8 cellular contexts compared by ENCODE assay signal in the genomic region with DNA sequence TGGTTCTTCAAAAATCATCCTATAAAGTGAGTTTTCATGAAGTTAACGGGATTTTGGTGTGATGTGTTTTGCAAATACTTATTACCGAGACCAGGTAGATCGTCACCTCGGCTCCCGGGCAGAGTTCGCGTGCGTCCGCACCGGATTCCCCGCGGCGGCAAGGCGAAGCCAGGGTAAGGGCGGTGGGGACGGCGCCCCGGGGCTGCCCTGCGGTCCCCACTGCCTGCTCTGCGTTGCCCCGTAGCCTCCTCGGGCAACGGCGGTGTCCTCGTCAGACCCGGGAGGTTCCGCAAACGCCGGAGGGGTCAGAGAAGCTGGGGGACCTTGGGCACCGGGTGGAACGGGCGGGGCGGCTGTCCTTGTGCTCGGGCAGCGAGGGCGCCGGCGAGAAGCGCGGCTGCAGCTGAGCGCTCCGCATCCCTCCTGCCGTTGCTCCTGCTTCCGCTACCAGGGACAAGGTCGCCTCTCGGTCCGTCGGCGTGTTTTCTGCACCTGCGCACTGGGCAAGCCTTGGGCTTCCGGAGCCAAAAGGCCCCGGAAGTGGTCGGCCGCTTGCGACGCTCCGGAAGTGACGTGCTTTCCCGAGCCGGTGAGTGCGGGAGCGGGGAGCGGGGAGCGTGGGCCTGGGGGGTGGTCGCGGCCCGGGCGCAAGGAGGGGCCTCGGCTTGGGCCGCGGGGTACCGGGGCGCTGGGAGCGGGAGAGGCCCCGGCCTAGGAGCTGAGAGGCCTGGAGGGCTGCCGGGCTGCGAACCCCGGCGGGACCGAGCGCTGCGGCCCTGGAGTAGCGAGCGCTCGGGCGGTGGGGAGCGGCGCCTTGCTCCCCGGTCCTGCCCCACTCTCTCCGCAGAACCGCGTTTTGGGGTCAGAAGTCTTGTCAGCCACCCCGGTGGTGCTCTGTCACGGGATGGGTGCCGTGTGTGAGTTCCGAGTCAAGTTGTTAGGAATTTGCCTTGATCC.
A peak's percentile ranks its signal among the peaks of the same experiment; 100 is the strongest.
DNase-seq lines count a peak whose midpoint lies in the region; ATAC-seq and TF ChIP-seq lines count a peak whose summit lies in the region.

A gene with protein sequence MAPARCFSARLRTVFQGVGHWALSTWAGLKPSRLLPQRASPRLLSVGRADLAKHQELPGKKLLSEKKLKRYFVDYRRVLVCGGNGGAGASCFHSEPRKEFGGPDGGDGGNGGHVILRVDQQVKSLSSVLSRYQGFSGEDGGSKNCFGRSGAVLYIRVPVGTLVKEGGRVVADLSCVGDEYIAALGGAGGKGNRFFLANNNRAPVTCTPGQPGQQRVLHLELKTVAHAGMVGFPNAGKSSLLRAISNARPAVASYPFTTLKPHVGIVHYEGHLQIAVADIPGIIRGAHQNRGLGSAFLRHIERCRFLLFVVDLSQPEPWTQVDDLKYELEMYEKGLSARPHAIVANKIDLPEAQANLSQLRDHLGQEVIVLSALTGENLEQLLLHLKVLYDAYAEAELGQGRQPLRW (plus strand): TSS at position 560 of the 957 bp plus-strand sequence. CDS start 10,393 bp downstream, outside the sequence.

- TF ChIP-seq POLR2A in GM19099 (IDR thresholded peaks at IDR 0.05; ENCODE audit: extremely low read depth, insufficient read length, low read depth): peak; percentile 99

- peak within 1 kb of the TSS; percentile 93 for H3K27ac Mint-ChIP-seq in central memory CD8-positive, alpha-beta T cell (ENCODE audit: low read depth)

- H3K27me3 Mint-ChIP-seq in central memory CD8-positive, alpha-beta T cell: no peaks in the 10 kb centered on the region

- peak within 1 kb of the TSS; percentile 96 for H3K4me3 ChIP-seq in AG10803 (ENCODE audit: low read length)

- H3K9me3 Mint-ChIP-seq in central memory CD8-positive, alpha-beta T cell: no peaks in the 10 kb centered on the region

- ATAC-seq in HG03378 (IDR thresholded peaks at IDR 0.05; ENCODE audit: unreplicated experiment): peak; percentile 75
- ATAC-seq in activated CD4-positive, CD25-positive, alpha-beta regulatory T cell treated with anti-CD3 and anti-CD28 coated beads, Interleukin-2, amount 50 U/mL, for 24 hours: peak; percentile 96 to 97
- peak; percentile 95 for ATAC-seq in central memory CD8-positive, alpha-beta T cell (replicated peaks; ENCODE audit: extremely low read depth, poor library complexity, severe bottlenecking)

- peaks cover 22% of the 10 kb centered on the region for H3K36me3 Mint-ChIP-seq in central memory CD8-positive, alpha-beta T cell (ENCODE audit: insufficient read depth)

- peaks cover 36% of the 10 kb centered on the region for H3K4me1 Mint-ChIP-seq in central memory CD8-positive, alpha-beta T cell

- DNase-seq in AG10803 (ENCODE audit: low read depth) (peak; percentile 93), NCI-H446 treated with DMSO at 0.1 percent for 48 hours (lab: John Stamatoyannopoulos, UW) (peak; percentile 90), islet precursor cell (peak; percentile 98)
- peak; percentile 78 to 87 for DNase-seq in central memory CD8-positive, alpha-beta T cell (ENCODE audit: low spot score in 2 of 2)
- DNase-seq in stimulated activated CD4-positive, alpha-beta T cell treated with anti-CD3 and anti-CD28 coated beads, Interleukin-12 subunit alpha, Interleukin-12 subunit beta, amount 100 ng/mL, for 4 hours: peak; percentile 91

- no peak for TF ChIP-seq CTCF in AG10803 (conservative IDR thresholded peaks at IDR 0.05; ENCODE audit: low read length)

- H3K4me3 Mint-ChIP-seq in central memory CD8-positive, alpha-beta T cell: peak within 1 kb of the TSS; percentile 91

Comparison
In these comparisons a context has a peak if more than half of its experiments do, and no peak if none do; other contexts are left out.
1. Peak in every context shown above with its lines: DNase-seq, ATAC-seq and H3K4me3 ChIP-seq.